ENCODE assay signal across 1 cellular context in the genomic region with DNA sequence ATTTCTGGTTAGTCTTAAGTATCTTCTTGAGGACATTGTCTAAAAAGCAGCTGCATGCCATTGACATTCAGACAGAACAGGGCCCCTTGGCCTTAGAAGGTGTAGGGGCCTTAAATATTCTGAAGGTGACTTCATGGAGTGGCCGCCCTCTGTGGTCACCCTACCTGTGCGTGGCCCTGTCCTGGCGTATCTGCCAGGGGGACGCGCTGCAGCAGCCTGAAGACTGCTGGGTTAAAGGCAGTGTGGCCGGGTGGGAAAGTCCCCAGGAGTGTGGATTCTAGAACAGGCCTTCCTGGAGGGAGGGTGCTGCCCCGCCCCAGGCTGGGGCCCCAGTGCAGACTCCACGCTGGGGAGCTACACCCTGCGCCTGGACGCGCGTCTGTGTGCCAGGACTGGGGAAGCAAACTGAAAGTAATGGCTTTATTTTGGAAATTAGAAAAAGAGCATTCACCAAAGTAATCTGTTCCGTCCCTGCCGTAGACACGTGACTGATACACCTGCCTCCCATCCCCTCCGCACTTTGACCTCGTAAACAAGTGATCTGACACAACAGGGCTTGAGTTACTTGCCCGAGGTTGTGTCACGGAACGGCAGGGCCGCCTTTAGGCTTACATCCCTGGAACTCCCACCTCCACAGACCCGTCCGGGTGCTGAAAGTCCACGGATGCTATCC.
A peak's percentile ranks its signal among the peaks of the same experiment; 100 is the strongest.
TF ChIP-seq lines count a peak whose summit lies in the region.

No MANE protein-coding gene starts in this region.

TF ChIP-seq in HepG2, 621 proteins besides CTCF, POLR2A, EP300 and RAD21 (continued from another document and continues in another):
- peak; percentile 50; the same call in 1 of the 2 replicates for TF ChIP-seq MIER3 (CRISPR knock-in tag; IDR thresholded peaks at IDR 0.05; ENCODE audit: borderline replicate concordance)
- no peak for TF ChIP-seq ZNF136 (CRISPR knock-in tag; IDR thresholded peaks at IDR 0.05; ENCODE audit: low read depth)
- 0 out of 2 replicates have a peak, but pooled peaks have one; percentile 42 for TF ChIP-seq ZNF616 (CRISPR knock-in tag; IDR thresholded peaks at IDR 0.05; ENCODE audit: low read depth)
- TF ChIP-seq DR1 (CRISPR knock-in tag; IDR thresholded peaks at IDR 0.05), result no peak
- TF ChIP-seq, protein P1, sequence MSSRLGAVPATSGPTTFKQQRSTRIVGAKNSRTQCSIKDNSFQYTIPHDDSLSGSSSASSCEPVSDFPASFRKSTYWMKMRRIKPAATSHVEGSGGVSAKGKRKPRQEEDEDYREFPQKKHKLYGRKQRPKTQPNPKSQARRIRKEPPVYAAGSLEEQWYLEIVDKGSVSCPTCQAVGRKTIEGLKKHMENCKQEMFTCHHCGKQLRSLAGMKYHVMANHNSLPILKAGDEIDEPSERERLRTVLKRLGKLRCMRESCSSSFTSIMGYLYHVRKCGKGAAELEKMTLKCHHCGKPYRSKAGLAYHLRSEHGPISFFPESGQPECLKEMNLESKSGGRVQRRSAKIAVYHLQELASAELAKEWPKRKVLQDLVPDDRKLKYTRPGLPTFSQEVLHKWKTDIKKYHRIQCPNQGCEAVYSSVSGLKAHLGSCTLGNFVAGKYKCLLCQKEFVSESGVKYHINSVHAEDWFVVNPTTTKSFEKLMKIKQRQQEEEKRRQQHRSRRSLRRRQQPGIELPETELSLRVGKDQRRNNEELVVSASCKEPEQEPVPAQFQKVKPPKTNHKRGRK (CRISPR knock-in tag; IDR thresholded peaks at IDR 0.05), result no peak
- no peak for TF ChIP-seq HOXA5 (CRISPR knock-in tag; IDR thresholded peaks at IDR 0.05)
- no peak for TF ChIP-seq SRY (CRISPR knock-in tag; IDR thresholded peaks at IDR 0.05)
- no peak for TF ChIP-seq SRF (IDR thresholded peaks at IDR 0.05; ENCODE audit: low read depth, low read length)
- TF ChIP-seq, protein P2, sequence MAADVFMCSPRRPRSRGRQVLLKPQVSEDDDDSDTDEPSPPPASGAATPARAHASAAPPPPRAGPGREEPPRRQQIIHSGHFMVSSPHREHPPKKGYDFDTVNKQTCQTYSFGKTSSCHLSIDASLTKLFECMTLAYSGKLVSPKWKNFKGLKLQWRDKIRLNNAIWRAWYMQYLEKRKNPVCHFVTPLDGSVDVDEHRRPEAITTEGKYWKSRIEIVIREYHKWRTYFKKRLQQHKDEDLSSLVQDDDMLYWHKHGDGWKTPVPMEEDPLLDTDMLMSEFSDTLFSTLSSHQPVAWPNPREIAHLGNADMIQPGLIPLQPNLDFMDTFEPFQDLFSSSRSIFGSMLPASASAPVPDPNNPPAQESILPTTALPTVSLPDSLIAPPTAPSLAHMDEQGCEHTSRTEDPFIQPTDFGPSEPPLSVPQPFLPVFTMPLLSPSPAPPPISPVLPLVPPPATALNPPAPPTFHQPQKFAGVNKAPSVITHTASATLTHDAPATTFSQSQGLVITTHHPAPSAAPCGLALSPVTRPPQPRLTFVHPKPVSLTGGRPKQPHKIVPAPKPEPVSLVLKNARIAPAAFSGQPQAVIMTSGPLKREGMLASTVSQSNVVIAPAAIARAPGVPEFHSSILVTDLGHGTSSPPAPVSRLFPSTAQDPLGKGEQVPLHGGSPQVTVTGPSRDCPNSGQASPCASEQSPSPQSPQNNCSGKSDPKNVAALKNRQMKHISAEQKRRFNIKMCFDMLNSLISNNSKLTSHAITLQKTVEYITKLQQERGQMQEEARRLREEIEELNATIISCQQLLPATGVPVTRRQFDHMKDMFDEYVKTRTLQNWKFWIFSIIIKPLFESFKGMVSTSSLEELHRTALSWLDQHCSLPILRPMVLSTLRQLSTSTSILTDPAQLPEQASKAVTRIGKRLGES (CRISPR knock-in tag; IDR thresholded peaks at IDR 0.05; ENCODE audit: borderline replicate concordance), result no peak
- TF ChIP-seq, protein P3, sequence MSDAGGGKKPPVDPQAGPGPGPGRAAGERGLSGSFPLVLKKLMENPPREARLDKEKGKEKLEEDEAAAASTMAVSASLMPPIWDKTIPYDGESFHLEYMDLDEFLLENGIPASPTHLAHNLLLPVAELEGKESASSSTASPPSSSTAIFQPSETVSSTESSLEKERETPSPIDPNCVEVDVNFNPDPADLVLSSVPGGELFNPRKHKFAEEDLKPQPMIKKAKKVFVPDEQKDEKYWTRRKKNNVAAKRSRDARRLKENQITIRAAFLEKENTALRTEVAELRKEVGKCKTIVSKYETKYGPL (CRISPR knock-in tag; IDR thresholded peaks at IDR 0.05), result no peak
- TF ChIP-seq, protein P4, sequence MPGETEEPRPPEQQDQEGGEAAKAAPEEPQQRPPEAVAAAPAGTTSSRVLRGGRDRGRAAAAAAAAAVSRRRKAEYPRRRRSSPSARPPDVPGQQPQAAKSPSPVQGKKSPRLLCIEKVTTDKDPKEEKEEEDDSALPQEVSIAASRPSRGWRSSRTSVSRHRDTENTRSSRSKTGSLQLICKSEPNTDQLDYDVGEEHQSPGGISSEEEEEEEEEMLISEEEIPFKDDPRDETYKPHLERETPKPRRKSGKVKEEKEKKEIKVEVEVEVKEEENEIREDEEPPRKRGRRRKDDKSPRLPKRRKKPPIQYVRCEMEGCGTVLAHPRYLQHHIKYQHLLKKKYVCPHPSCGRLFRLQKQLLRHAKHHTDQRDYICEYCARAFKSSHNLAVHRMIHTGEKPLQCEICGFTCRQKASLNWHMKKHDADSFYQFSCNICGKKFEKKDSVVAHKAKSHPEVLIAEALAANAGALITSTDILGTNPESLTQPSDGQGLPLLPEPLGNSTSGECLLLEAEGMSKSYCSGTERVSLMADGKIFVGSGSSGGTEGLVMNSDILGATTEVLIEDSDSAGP (CRISPR knock-in tag; IDR thresholded peaks at IDR 0.05; ENCODE audit: borderline replicate concordance), result peak; percentile 83; the same call in 1 of the 2 replicates
- TF ChIP-seq, protein P5, sequence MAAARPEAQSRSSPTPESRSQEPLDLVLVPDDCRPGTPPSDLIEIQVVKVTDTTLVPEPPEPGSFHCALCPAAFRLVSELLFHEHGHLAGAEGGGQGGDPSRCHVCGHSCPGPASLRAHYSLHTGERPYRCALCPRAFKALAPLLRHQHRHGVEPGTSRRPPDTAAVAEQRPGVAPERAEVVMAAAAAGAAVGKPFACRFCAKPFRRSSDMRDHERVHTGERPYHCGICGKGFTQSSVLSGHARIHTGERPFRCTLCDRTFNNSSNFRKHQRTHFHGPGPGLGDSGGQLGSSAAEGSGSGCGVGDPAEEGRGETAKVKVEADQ (CRISPR knock-in tag; IDR thresholded peaks at IDR 0.05; ENCODE audit: borderline replicate concordance), result 0 out of 2 replicates have a peak, but pooled peaks have one; percentile 28
- TF ChIP-seq, protein P6, sequence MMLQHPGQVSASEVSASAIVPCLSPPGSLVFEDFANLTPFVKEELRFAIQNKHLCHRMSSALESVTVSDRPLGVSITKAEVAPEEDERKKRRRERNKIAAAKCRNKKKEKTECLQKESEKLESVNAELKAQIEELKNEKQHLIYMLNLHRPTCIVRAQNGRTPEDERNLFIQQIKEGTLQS (CRISPR knock-in tag; IDR thresholded peaks at IDR 0.05), result no peak
- peak; percentile 55; the same call in 1 of the 2 replicates for TF ChIP-seq ZNF441 (CRISPR knock-in tag; IDR thresholded peaks at IDR 0.05; ENCODE audit: borderline replicate concordance)
- peak; percentile 98 for TF ChIP-seq ARNTL (CRISPR knock-in tag; IDR thresholded peaks at IDR 0.05)
- no peak for TF ChIP-seq ZNF724P (CRISPR knock-in tag; IDR thresholded peaks at IDR 0.05; ENCODE audit: borderline replicate concordance)
- TF ChIP-seq ZNF773 (CRISPR knock-in tag; IDR thresholded peaks at IDR 0.05; ENCODE audit: borderline replicate concordance), result no peak
- no peak for TF ChIP-seq RFX3 (CRISPR knock-in tag; IDR thresholded peaks at IDR 0.05)
- TF ChIP-seq ZNF75D (CRISPR knock-in tag; IDR thresholded peaks at IDR 0.05; ENCODE audit: borderline replicate concordance), result 0 out of 2 replicates have a peak, but pooled peaks have one; percentile 42
- TF ChIP-seq TCF7L2 (IDR thresholded peaks at IDR 0.05; ENCODE audit: low read depth, low read length), result no peak
- TF ChIP-seq, protein P7, sequence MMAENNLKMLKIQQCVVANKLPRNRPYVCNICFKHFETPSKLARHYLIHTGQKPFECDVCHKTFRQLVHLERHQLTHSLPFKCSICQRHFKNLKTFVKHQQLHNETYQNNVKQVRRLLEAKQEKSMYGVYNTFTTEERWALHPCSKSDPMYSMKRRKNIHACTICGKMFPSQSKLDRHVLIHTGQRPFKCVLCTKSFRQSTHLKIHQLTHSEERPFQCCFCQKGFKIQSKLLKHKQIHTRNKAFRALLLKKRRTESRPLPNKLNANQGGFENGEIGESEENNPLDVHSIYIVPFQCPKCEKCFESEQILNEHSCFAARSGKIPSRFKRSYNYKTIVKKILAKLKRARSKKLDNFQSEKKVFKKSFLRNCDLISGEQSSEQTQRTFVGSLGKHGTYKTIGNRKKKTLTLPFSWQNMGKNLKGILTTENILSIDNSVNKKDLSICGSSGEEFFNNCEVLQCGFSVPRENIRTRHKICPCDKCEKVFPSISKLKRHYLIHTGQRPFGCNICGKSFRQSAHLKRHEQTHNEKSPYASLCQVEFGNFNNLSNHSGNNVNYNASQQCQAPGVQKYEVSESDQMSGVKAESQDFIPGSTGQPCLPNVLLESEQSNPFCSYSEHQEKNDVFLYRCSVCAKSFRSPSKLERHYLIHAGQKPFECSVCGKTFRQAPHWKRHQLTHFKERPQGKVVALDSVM (CRISPR knock-in tag; IDR thresholded peaks at IDR 0.05), result peak; percentile 47; the same call in 1 of the 2 replicates
- TF ChIP-seq NFATC3 (CRISPR knock-in tag; IDR thresholded peaks at IDR 0.05), result no peak
- TF ChIP-seq, protein P8, sequence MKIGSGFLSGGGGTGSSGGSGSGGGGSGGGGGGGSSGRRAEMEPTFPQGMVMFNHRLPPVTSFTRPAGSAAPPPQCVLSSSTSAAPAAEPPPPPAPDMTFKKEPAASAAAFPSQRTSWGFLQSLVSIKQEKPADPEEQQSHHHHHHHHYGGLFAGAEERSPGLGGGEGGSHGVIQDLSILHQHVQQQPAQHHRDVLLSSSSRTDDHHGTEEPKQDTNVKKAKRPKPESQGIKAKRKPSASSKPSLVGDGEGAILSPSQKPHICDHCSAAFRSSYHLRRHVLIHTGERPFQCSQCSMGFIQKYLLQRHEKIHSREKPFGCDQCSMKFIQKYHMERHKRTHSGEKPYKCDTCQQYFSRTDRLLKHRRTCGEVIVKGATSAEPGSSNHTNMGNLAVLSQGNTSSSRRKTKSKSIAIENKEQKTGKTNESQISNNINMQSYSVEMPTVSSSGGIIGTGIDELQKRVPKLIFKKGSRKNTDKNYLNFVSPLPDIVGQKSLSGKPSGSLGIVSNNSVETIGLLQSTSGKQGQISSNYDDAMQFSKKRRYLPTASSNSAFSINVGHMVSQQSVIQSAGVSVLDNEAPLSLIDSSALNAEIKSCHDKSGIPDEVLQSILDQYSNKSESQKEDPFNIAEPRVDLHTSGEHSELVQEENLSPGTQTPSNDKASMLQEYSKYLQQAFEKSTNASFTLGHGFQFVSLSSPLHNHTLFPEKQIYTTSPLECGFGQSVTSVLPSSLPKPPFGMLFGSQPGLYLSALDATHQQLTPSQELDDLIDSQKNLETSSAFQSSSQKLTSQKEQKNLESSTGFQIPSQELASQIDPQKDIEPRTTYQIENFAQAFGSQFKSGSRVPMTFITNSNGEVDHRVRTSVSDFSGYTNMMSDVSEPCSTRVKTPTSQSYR (CRISPR knock-in tag; IDR thresholded peaks at IDR 0.05; ENCODE audit: borderline replicate concordance), result peak; percentile 89
- TF ChIP-seq SP5 (CRISPR knock-in tag; IDR thresholded peaks at IDR 0.05; ENCODE audit: borderline replicate concordance, low read depth), result peak; percentile 72
- TF ChIP-seq, protein P9, sequence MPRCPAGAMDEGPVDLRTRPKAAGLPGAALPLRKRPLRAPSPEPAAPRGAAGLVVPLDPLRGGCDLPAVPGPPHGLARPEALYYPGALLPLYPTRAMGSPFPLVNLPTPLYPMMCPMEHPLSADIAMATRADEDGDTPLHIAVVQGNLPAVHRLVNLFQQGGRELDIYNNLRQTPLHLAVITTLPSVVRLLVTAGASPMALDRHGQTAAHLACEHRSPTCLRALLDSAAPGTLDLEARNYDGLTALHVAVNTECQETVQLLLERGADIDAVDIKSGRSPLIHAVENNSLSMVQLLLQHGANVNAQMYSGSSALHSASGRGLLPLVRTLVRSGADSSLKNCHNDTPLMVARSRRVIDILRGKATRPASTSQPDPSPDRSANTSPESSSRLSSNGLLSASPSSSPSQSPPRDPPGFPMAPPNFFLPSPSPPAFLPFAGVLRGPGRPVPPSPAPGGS (CRISPR knock-in tag; IDR thresholded peaks at IDR 0.05), result peak; percentile 76
- TF ChIP-seq, protein P10, sequence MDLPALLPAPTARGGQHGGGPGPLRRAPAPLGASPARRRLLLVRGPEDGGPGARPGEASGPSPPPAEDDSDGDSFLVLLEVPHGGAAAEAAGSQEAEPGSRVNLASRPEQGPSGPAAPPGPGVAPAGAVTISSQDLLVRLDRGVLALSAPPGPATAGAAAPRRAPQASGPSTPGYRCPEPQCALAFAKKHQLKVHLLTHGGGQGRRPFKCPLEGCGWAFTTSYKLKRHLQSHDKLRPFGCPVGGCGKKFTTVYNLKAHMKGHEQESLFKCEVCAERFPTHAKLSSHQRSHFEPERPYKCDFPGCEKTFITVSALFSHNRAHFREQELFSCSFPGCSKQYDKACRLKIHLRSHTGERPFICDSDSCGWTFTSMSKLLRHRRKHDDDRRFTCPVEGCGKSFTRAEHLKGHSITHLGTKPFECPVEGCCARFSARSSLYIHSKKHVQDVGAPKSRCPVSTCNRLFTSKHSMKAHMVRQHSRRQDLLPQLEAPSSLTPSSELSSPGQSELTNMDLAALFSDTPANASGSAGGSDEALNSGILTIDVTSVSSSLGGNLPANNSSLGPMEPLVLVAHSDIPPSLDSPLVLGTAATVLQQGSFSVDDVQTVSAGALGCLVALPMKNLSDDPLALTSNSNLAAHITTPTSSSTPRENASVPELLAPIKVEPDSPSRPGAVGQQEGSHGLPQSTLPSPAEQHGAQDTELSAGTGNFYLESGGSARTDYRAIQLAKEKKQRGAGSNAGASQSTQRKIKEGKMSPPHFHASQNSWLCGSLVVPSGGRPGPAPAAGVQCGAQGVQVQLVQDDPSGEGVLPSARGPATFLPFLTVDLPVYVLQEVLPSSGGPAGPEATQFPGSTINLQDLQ (CRISPR knock-in tag; IDR thresholded peaks at IDR 0.05), result no peak
- TF ChIP-seq BRD4 (CRISPR knock-in tag; IDR thresholded peaks at IDR 0.05), result peak; percentile 61; the same call in 1 of the 2 replicates
- 0 out of 2 replicates have a peak, but pooled peaks have one; percentile 15 for TF ChIP-seq ZNF766 (CRISPR knock-in tag; IDR thresholded peaks at IDR 0.05; ENCODE audit: borderline replicate concordance)
- TF ChIP-seq CENPT (CRISPR knock-in tag; IDR thresholded peaks at IDR 0.05; ENCODE audit: low read depth), result no peak
- TF ChIP-seq HNRNPH1 (optimal IDR thresholded peaks at IDR 0.05; ENCODE audit: low read depth, low read length), result no peak
- TF ChIP-seq, protein P11, sequence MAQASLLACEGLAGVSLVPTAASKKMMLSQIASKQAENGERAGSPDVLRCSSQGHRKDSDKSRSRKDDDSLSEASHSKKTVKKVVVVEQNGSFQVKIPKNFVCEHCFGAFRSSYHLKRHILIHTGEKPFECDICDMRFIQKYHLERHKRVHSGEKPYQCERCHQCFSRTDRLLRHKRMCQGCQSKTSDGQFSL (CRISPR knock-in tag; IDR thresholded peaks at IDR 0.05), result no peak; the same call in 1 of the 2 replicates
- peak; percentile 38; the same call in 1 of the 2 replicates for TF ChIP-seq ZNF263 (CRISPR knock-in tag; IDR thresholded peaks at IDR 0.05)
- TF ChIP-seq ZNF557 (CRISPR knock-in tag; IDR thresholded peaks at IDR 0.05), result no peak
- TF ChIP-seq U2AF2 (IDR thresholded peaks at IDR 0.05; ENCODE audit: low read depth, low read length), result no peak
